Comparison of ENCODE assay signal across 30 cellular contexts in the genomic region with DNA sequence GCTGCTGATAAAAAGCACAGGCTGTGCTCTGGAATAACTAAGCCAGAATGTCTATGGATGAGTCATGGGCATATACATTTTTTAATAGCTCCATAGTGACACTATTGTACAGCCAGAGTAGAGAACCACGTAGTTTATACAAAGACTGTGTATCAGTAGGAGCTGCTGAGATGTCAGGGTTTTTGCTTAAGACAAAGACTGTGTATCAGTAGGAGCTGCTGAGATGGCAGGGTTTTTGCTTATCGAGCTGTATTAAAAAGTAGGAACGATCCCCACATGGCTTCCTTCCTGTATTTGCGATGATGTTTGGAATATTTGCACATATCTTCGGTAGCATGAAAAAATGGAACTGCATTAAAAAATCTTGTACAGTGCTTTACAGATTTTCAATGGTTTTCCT.
"Had no signal": no experiment of that assay in that cellular context is flagged by ENCODE, and none has a peak within 500 bp of the region (broad histone marks: within the 10 kb centered on the region; RNA-seq: fewer than 3 reads in every experiment).

No MANE protein-coding gene starts in this region.

- H3K9me3 ChIP-seq: colonic mucosa, esophagus squamous epithelium, mucosa of descending colon, neutrophil, pancreas, stomach, testis, tibial artery had no signal

- DNase-seq: colonic mucosa; dermis blood vessel endothelial cell; effector memory CD4-positive, alpha-beta T cell; erythroblast; esophagus squamous epithelium; head of caudate nucleus; left cardiac atrium; mesenchymal stem cell; naive B cell; pancreas; retina; stimulated activated CD4-positive, alpha-beta T cell treated with anti-CD3 and anti-CD28 coated beads, Interleukin-2, amount 100 ng/mL, for 24 hours; stimulated activated CD4-positive, alpha-beta T cell treated with anti-CD3 and anti-CD28 coated beads, Interleukin-4, amount 100 ng/mL, for 24 hours; stimulated activated naive CD4-positive, alpha-beta T cell treated with Interleukin-2 at 50 U/mL for 16 hours; stomach; testis; tibial artery had no signal

- H3K4me3 Mint-ChIP-seq: central memory CD8-positive, alpha-beta T cell; mesothelial cell of epicardium; naive B cell; natural killer cell treated with Interleukin-12 subunit alpha and Interleukin-12 subunit beta and Interleukin-15 and Interleukin-18, amount 100 ng/mL, for 72 hours; neural crest cell; stimulated activated effector memory CD8-positive, alpha-beta T cell treated with anti-CD3 and anti-CD28 coated beads, Interleukin-12 subunit alpha, Interleukin-12 subunit beta, amount 100 ng/mL, for 72 hours; type B pancreatic cell had no signal

- H3K4me3 ChIP-seq: colonic mucosa, esophagus squamous epithelium, lung, mucosa of descending colon, pancreas, smooth muscle cell, stomach, testis, tibial artery had no signal

- H3K27ac Mint-ChIP-seq: mesothelial cell of epicardium; naive B cell; natural killer cell treated with Interleukin-12 subunit alpha and Interleukin-12 subunit beta and Interleukin-15 and Interleukin-18, amount 100 ng/mL, for 72 hours; stimulated activated effector memory CD8-positive, alpha-beta T cell treated with anti-CD3 and anti-CD28 coated beads, Interleukin-12 subunit alpha, Interleukin-12 subunit beta, amount 100 ng/mL, for 72 hours; type B pancreatic cell had no signal

- H3K4me2 ChIP-seq: smooth muscle cell had no signal

- ATAC-seq: mucosa of descending colon; natural killer cell treated with Interleukin-12 subunit alpha and Interleukin-12 subunit beta and Interleukin-15 and Interleukin-18, amount 100 ng/mL, for 72 hours; pancreas; sciatic nerve; stimulated activated effector memory CD8-positive, alpha-beta T cell treated with anti-CD3 and anti-CD28 coated beads, Interleukin-12 subunit alpha, Interleukin-12 subunit beta, amount 100 ng/mL, for 72 hours had no signal

- H3K4me1 ChIP-seq: colonic mucosa, esophagus squamous epithelium, pancreas, stomach, testis, tibial artery had no signal

- FAIRE-seq: endometrium, frontal cortex, pancreas had no signal

- H3K9me3 Mint-ChIP-seq: central memory CD8-positive, alpha-beta T cell; natural killer cell treated with Interleukin-12 subunit alpha and Interleukin-12 subunit beta and Interleukin-15 and Interleukin-18, amount 100 ng/mL, for 72 hours; stimulated activated effector memory CD8-positive, alpha-beta T cell treated with anti-CD3 and anti-CD28 coated beads, Interleukin-12 subunit alpha, Interleukin-12 subunit beta, amount 100 ng/mL, for 72 hours; type B pancreatic cell had no signal

- H3K27ac ChIP-seq: colonic mucosa, esophagus squamous epithelium, neutrophil, pancreas, stomach, testis, tibial artery had no signal

- H3K4me1 Mint-ChIP-seq: central memory CD8-positive, alpha-beta T cell; mesothelial cell of epicardium; naive B cell; stimulated activated effector memory CD8-positive, alpha-beta T cell treated with anti-CD3 and anti-CD28 coated beads, Interleukin-12 subunit alpha, Interleukin-12 subunit beta, amount 100 ng/mL, for 72 hours had no signal

- H3K36me3 Mint-ChIP-seq: mesothelial cell of epicardium; naive B cell; natural killer cell treated with Interleukin-12 subunit alpha and Interleukin-12 subunit beta and Interleukin-15 and Interleukin-18, amount 100 ng/mL, for 72 hours; stimulated activated effector memory CD8-positive, alpha-beta T cell treated with anti-CD3 and anti-CD28 coated beads, Interleukin-12 subunit alpha, Interleukin-12 subunit beta, amount 100 ng/mL, for 72 hours; type B pancreatic cell had no signal

- H3K36me3 ChIP-seq: colonic mucosa, esophagus squamous epithelium, neutrophil, pancreas, stomach, tibial artery had no signal

- H3K27me3 ChIP-seq: colonic mucosa, pancreas, testis, tibial artery had no signal
